Comparison of ENCODE assay signal across 11 cellular contexts in genomic region chr4:156476359-156476758, GRCh38.
A peak's percentile ranks its signal among the peaks of the same experiment; 100 is the strongest.
DNase-seq lines count a peak whose midpoint lies in the region; ATAC-seq and TF ChIP-seq lines count a peak whose summit lies in the region.
"Had no signal": no experiment of that assay in that cellular context is flagged by ENCODE, and none has a peak within 500 bp of the region (broad histone marks: within the 10 kb centered on the region; RNA-seq: fewer than 3 reads in every experiment).

No MANE protein-coding gene starts in this region.

- H4K91ac ChIP-seq in IMR-90 (ENCODE audit: insufficient read depth, low read depth, low read length) = peak overlapping the region; percentile 89

- TF ChIP-seq CTCF in IMR-90 (conservative IDR thresholded peaks at IDR 0.05; ENCODE audit: low read depth, low read length) (no peak), astrocyte of the spinal cord (IDR thresholded peaks at IDR 0.05; ENCODE audit: low read depth, low read length) (no peak)

- H3K36me3 ChIP-seq in IMR-90 (ENCODE audit: control insufficient read depth, insufficient read depth, low read length) = no peaks in the 10 kb centered on the region
- H3K36me3 ChIP-seq: BLaER1 had no signal

- dilution Hi-C loops in IMR-90 (cut with HindIII; ENCODE audit: low sequenced_read_pairs, unreplicated experiment) = no loop called here

- H4K5ac ChIP-seq in IMR-90 (ENCODE audit: low read depth, low read length) = peak overlapping the region; percentile 51; the same call in 1 of the 2 replicates

- H3K14ac ChIP-seq in IMR-90 (replicated peaks; ENCODE audit: low read depth, low read length) = peak overlapping the region; percentile 89

- peak overlapping the region; percentile 17; the same call in 1 of the 2 replicates for H3K9ac ChIP-seq in IMR-90 (ENCODE audit: low read depth, low read length)
- H3K9ac ChIP-seq: BLaER1 had no signal

- H3K79me1 ChIP-seq in IMR-90 (ENCODE audit: low read depth in 1 of 2, low read length in 2 of 2) = no peaks in the 10 kb centered on the region

- CTCF ChIA-PET in IMR-90 (lab: Yijun Ruan, JAX) = interaction anchor here (1.6 to 4.4 kb wide), 6 partner anchors 182 to 653 kb away, joined by 4 to 26 read pairs (median 13); no protein-coding TSS in a partner anchor

- peaks cover 5% of the 10 kb centered on the region for H3K4me1 ChIP-seq in IMR-90 (ENCODE audit: control insufficient read depth, insufficient read depth, low read length)
- H3K4me1 ChIP-seq: BLaER1 had no signal

- in situ Hi-C loops in ACHN (cut with HindIII; ENCODE audit: low pct_ligation_motif_present, low pct_unique_long_range_greater_than_20kb, low sequenced_read_pairs) = no loop called here
- in situ Hi-C loops in IMR-90 (cut with MboI; ENCODE audit: low sequenced_read_pairs) = loop anchor here (5.0 to 25.0 kb wide), 3 partner anchors 491 to 1511 kb away; no protein-coding TSS in a partner anchor
- in situ Hi-C loops in astrocyte of the spinal cord (cut with HindIII; ENCODE audit: low sequenced_read_pairs) = no loop called here

- no peaks in the 10 kb centered on the region for H3K9me1 ChIP-seq in IMR-90 (ENCODE audit: insufficient read depth, low read length)

- H3K9me3 ChIP-seq in IMR-90 (ENCODE audit: control insufficient read depth, insufficient read depth, low read length) = no peaks in the 10 kb centered on the region
- H3K9me3 ChIP-seq: BLaER1 had no signal

- ATAC-seq in IMR-90 (ENCODE audit: low read depth) = peak; percentile 97
- ATAC-seq in GM21723 (IDR thresholded peaks at IDR 0.05; ENCODE audit: unreplicated experiment) = no peak
- ATAC-seq: right cardiac atrium had no signal

- H4K20me1 ChIP-seq in IMR-90 (ENCODE audit: insufficient read depth, low read length) = no peaks in the 10 kb centered on the region
- H4K20me1 ChIP-seq: BLaER1 had no signal

- no peak for TF ChIP-seq POLR2A in IMR-90 (IDR thresholded peaks at IDR 0.05; ENCODE audit: low read depth, low read length)

- H2BK20ac ChIP-seq in IMR-90 (ENCODE audit: low read depth, low read length) = peak overlapping the region; percentile 97

- peak overlapping the region; percentile 82 for H2AK5ac ChIP-seq in IMR-90 (ENCODE audit: low read depth, low read length)

- peak overlapping the region; percentile 89 for H3K56ac ChIP-seq in IMR-90 (ENCODE audit: extremely low read depth, insufficient read depth, low read length)

- H4K8ac ChIP-seq in IMR-90 (ENCODE audit: low read depth in 2 of 2, low read length in 2 of 2) = peak overlapping the region; percentile 50 to 85

- peak overlapping the region; percentile 58; the same call in 1 of the 2 replicates for H3K4ac ChIP-seq in IMR-90 (ENCODE audit: low read depth, low read length)

- POLR2A ChIA-PET in IMR-90 (lab: Charles Lee; ENCODE audit: unreplicated experiment) = interaction anchor here (1.7 kb wide), 1 partner anchor 492 kb away, joined by 5 read pairs; no protein-coding TSS in a partner anchor

- no peak overlapping the region for H2AFZ ChIP-seq in IMR-90 (replicated peaks; ENCODE audit: low read length, poor library complexity)

- H3K27me3 ChIP-seq in IMR-90 (ENCODE audit: control insufficient read depth, insufficient read depth, low read length) = no peaks in the 10 kb centered on the region
- H3K27me3 ChIP-seq: BLaER1 had no signal

- H3K4me2 ChIP-seq in IMR-90 (ENCODE audit: low read depth, low read length) = peak overlapping the region; percentile 49; the same call in 1 of the 2 replicates
- H3K4me2 ChIP-seq: BLaER1 had no signal

- intact Hi-C loops in IMR-90 (cut with micrococcal nuclease) = loop anchor here (1.0 to 10.0 kb wide), 8 partner anchors 162 to 1072 kb away; no protein-coding TSS in a partner anchor

- peak; percentile 96 for DNase-seq in ACHN
- peak; percentile 98 for DNase-seq in IMR-90
- DNase-seq in astrocyte of the spinal cord (ENCODE audit: low read depth, low spot score) = peak; percentile 97
- peak; percentile 99 for DNase-seq in kidney tubule cell (ENCODE audit: low spot score)
- DNase-seq in activated naive CD4-positive, alpha-beta T cell (lab: John Stamatoyannopoulos, UW) = no peak
- DNase-seq in activated gamma-delta T cell (lab: John Stamatoyannopoulos, UW) = no peak
- DNase-seq in stimulated activated CD4-positive, alpha-beta T cell treated with anti-CD3 and anti-CD28 coated beads, Interleukin-2, amount 100 ng/mL, for 48 hours = no peak
- DNase-seq: NCI-H2171, right cardiac atrium had no signal

- no CpG with 5 or more reads among the region's 2 CpGs for WGBS in IMR-90 (ENCODE audit: extremely low coverage in 2 of 2, insufficient read length in 1 of 2), 2 experiments

- peak overlapping the region; percentile 82 for H2BK15ac ChIP-seq in IMR-90 (ENCODE audit: low read depth, low read length)

- peak overlapping the region; percentile 84 for H3K23ac ChIP-seq in IMR-90 (ENCODE audit: low read depth, low read length)

- peak overlapping the region; percentile 36; the same call in 1 of the 2 replicates for H3K27ac ChIP-seq in IMR-90 (ENCODE audit: insufficient read depth, low read length)
- H3K27ac ChIP-seq: BLaER1 had no signal

- H3K4me3 ChIP-seq in IMR-90 (ENCODE audit: insufficient read depth, low read depth, low read length) (no peak overlapping the region), astrocyte of the spinal cord (ENCODE audit: low read depth, low read length) (no peak overlapping the region)
- H3K4me3 ChIP-seq: BLaER1 had no signal

- no peak overlapping the region for H2AK9ac ChIP-seq in IMR-90 (replicated peaks; ENCODE audit: low read depth, low read length, poor library complexity)

- H2BK120ac ChIP-seq in IMR-90 (ENCODE audit: low read depth, low read length) = peak overlapping the region; percentile 98

- H3K18ac ChIP-seq in IMR-90 (ENCODE audit: low read depth, low read length) = peak overlapping the region; percentile 75; the same call in 1 of the 2 replicates

- BruUV-seq in IMR-90 (replicated peaks; lab: Mats Ljungman, UMichigan) = no TSS peak

- H2BK5ac ChIP-seq in IMR-90 (ENCODE audit: low read depth, low read length, poor library complexity, severe bottlenecking) = peak overlapping the region; percentile 99

- peak; percentile 36 for TF ChIP-seq RAD21 in IMR-90 (IDR thresholded peaks at IDR 0.05; ENCODE audit: low read length)

TF ChIP-seq in IMR-90, 13 proteins besides CTCF, POLR2A, EP300 and RAD21:
- TF ChIP-seq SMC3 (IDR thresholded peaks at IDR 0.05; ENCODE audit: low read depth, low read length) = peak; percentile 15; the same call in 1 of the 2 replicates
- no peak for TF ChIP-seq MXI1 (IDR thresholded peaks at IDR 0.05; ENCODE audit: borderline replicate concordance, low read depth, low read length)
- TF ChIP-seq ELK1 (IDR thresholded peaks at IDR 0.05; ENCODE audit: borderline replicate concordance, low read depth, low read length) = no peak
- no peak for TF ChIP-seq MAZ (IDR thresholded peaks at IDR 0.05; ENCODE audit: borderline replicate concordance, low read depth, low read length)
- no peak for TF ChIP-seq NFE2L2 (IDR thresholded peaks at IDR 0.05; ENCODE audit: low read depth, low read length)
- TF ChIP-seq, protein P1, sequence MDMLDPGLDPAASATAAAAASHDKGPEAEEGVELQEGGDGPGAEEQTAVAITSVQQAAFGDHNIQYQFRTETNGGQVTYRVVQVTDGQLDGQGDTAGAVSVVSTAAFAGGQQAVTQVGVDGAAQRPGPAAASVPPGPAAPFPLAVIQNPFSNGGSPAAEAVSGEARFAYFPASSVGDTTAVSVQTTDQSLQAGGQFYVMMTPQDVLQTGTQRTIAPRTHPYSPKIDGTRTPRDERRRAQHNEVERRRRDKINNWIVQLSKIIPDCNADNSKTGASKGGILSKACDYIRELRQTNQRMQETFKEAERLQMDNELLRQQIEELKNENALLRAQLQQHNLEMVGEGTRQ (IDR thresholded peaks at IDR 0.05; ENCODE audit: low read depth, low read length) = no peak
- no peak for TF ChIP-seq RFX5 (IDR thresholded peaks at IDR 0.05; ENCODE audit: low read depth, low read length)
- TF ChIP-seq CHD1 (IDR thresholded peaks at IDR 0.05; ENCODE audit: low read depth, low read length) = no peak
- TF ChIP-seq BHLHE40 (IDR thresholded peaks at IDR 0.05; ENCODE audit: low read depth, low read length) = peak; percentile 55
- no peak for TF ChIP-seq RCOR1 (IDR thresholded peaks at IDR 0.05; ENCODE audit: insufficient replicate concordance, low read length)
- no peak; the same call in 1 of the 2 replicates for TF ChIP-seq MAFK (IDR thresholded peaks at IDR 0.05; ENCODE audit: low read depth, low read length)
- TF ChIP-seq FOS (IDR thresholded peaks at IDR 0.05; ENCODE audit: low read depth, low read length) = peak; percentile 90
- TF ChIP-seq CEBPB (IDR thresholded peaks at IDR 0.05; ENCODE audit: low read depth, low read length) = no peak; the same call in 1 of the 2 replicates
TF ChIP-seq in IMR-90: peak in this region for 3.

Comparison
In these comparisons a context has a peak if more than half of its experiments do, and no peak if none do; other contexts are left out.
1. DNase-seq: peak in ACHN (single experiment), IMR-90 (single experiment), astrocyte of the spinal cord (single experiment) and kidney tubule cell (single experiment); none in activated naive CD4-positive, alpha-beta T cell (0 of 4), activated gamma-delta T cell (single experiment) and stimulated activated CD4-positive, alpha-beta T cell treated with anti-CD3 and anti-CD28 coated beads, Interleukin-2, amount 100 ng/mL, for 48 hours (0 of 2).